In the genomic region with DNA sequence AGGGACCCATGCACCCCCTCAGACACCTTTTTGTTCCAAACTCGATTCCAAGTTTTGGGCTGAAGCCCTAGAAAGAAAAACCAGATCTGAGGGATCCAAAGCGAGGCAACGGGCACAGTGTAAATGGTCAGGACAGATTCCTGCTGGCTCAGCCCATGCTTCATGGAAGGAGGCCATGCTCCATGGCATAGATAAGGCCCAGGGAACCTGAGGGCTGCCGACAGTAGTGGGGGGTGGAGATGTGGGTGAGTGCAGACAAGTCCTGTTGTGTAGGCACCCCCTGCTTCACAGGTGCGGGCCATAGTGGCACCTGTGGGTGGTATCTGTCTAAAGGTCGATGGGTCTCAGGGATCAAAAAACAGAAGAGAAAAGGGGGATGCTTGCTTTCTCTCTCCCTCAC, we compare ENCODE assay signal across 23 cellular contexts. TPM values are rescaled to one million over a fixed set of nuclear protein-coding genes. Genes with fewer than 3 reads are reported as not detected.
DNase-seq lines count a peak whose midpoint lies in the region; ATAC-seq and TF ChIP-seq lines count a peak whose summit lies in the region.
"Had no signal": no experiment of that assay in that cellular context is flagged by ENCODE, and none has a peak within 500 bp of the region (broad histone marks: within the 10 kb centered on the region; RNA-seq: fewer than 3 reads in every experiment).

No MANE protein-coding gene starts in this region.

- H3K36me3 ChIP-seq in mammary epithelial cell (ENCODE audit: insufficient read depth, low read length) (no peaks in the 10 kb centered on the region), breast epithelium (no peaks in the 10 kb centered on the region), mucosa of descending colon (ENCODE audit: low read depth) (no peaks in the 10 kb centered on the region)
- H3K36me3 ChIP-seq: BE2C had no signal

- TF ChIP-seq CTCF in mammary epithelial cell (conservative IDR thresholded peaks at IDR 0.05 in 1 of 2, IDR thresholded peaks at IDR 0.05 in 1 of 2; ENCODE audit: extremely low read depth in 1 of 2, insufficient read depth in 1 of 2, low read depth in 1 of 2, low read length in 2 of 2): no peak
- no peak for TF ChIP-seq CTCF in breast epithelium (IDR thresholded peaks at IDR 0.05)
- no peak for TF ChIP-seq CTCF in coronary artery (IDR thresholded peaks at IDR 0.05)
- TF ChIP-seq CTCF in mucosa of descending colon (IDR thresholded peaks at IDR 0.05): no peak

- H3K79me2 ChIP-seq in mammary epithelial cell (ENCODE audit: insufficient read depth, low read length): no peaks in the 10 kb centered on the region

- H2AFZ ChIP-seq in mammary epithelial cell (ENCODE audit: low read depth, low read length): peak overlapping the region; percentile 66
- H2AFZ ChIP-seq: GM23338 had no signal

- dilution Hi-C loops in mammary epithelial cell (cut with HindIII; ENCODE audit: low sequenced_read_pairs): no loop called here

- H3K9me3 ChIP-seq in mammary epithelial cell (replicated peaks; ENCODE audit: insufficient read depth, low read length) (no peaks in the 10 kb centered on the region), breast epithelium (peaks cover 7 to 18% of the 10 kb centered on the region in 2 donors), mucosa of descending colon (peaks cover 4% of the 10 kb centered on the region)
- H3K9me3 ChIP-seq: A549, BE2C had no signal

- no peak for TF ChIP-seq POLR2A in breast epithelium (IDR thresholded peaks at IDR 0.05)

- in situ Hi-C loops in mammary epithelial cell (cut with MboI; ENCODE audit: low sequenced_read_pairs in 2 of 2): no loop called here

- intact Hi-C loops in mammary epithelial cell (cut with micrococcal nuclease) (no loop called here), breast epithelium (cut with DNase I; ENCODE audit: low total_unique reads) (no loop called here), mucosa of descending colon (cut with DNase I, micrococcal nuclease) (no loop called here)

- no TSS peak for BruUV-seq in mammary epithelial cell (replicated peaks; lab: Mats Ljungman, UMichigan)

- no peaks in the 10 kb centered on the region for H4K20me1 ChIP-seq in mammary epithelial cell (ENCODE audit: insufficient read depth, low read length)
- H4K20me1 ChIP-seq: BLaER1 treated with 17β-estradiol and CSF1 and Interleukin-3, amounts not matched to agents 10 nM and 100 nM had no signal

- no peak for ATAC-seq in activated T-cell treated with anti-CD3 and anti-CD28 coated beads, Interleukin-2, amount 50 U/mL, for 4 hours
- ATAC-seq in mucosa of descending colon: no peak
- ATAC-seq: A549, GM12878, GM23338, HCT116 had no signal

- peaks cover 8% of the 10 kb centered on the region for H3K27me3 Mint-ChIP-seq in activated T-cell treated with anti-CD3 and anti-CD28 coated beads, Interleukin-2, amount 50 U/mL, for 4 hours (ENCODE audit: low read depth)

- no peaks in the 10 kb centered on the region for H3K36me3 Mint-ChIP-seq in activated T-cell treated with anti-CD3 and anti-CD28 coated beads, Interleukin-2, amount 50 U/mL, for 4 hours (ENCODE audit: insufficient read depth)
- H3K36me3 Mint-ChIP-seq: CD14-positive monocyte; CD8-positive, alpha-beta memory T cell had no signal

- no peak overlapping the region for H3K9ac ChIP-seq in mammary epithelial cell (ENCODE audit: insufficient read depth, low read length)
- H3K9ac ChIP-seq: BLaER1 treated with 17β-estradiol and CSF1 and Interleukin-3, amounts not matched to agents 10 nM and 100 nM had no signal

- no peak overlapping the region for H3K4me2 ChIP-seq in mammary epithelial cell (ENCODE audit: insufficient read depth, low read depth, low read length)
- H3K4me2 ChIP-seq: A549; BLaER1 treated with 17β-estradiol and CSF1 and Interleukin-3, amounts not matched to agents 10 nM and 100 nM; GM23338 had no signal

- H3K27me3 ChIP-seq in mammary epithelial cell (ENCODE audit: insufficient read depth, low read length): no peaks in the 10 kb centered on the region
- no peaks in the 10 kb centered on the region for H3K27me3 ChIP-seq in breast epithelium
- H3K27me3 ChIP-seq: BE2C; BLaER1 treated with 17β-estradiol and CSF1 and Interleukin-3, amounts not matched to agents 10 nM and 100 nM had no signal

- H3K9me3 Mint-ChIP-seq in activated T-cell treated with anti-CD3 and anti-CD28 coated beads, Interleukin-2, amount 50 U/mL, for 4 hours: peaks cover 4% of the 10 kb centered on the region

- no peak overlapping the region for H3K4me3 ChIP-seq in mammary epithelial cell (replicated peaks in 1 of 3; ENCODE audit: insufficient read depth in 1 of 3, low read depth in 2 of 3, low read length in 3 of 3)
- H3K4me3 ChIP-seq in breast epithelium: no peak overlapping the region
- no peak overlapping the region for H3K4me3 ChIP-seq in coronary artery
- H3K4me3 ChIP-seq in mucosa of descending colon: no peak overlapping the region
- H3K4me3 ChIP-seq: A549; BLaER1 treated with 17β-estradiol and CSF1 and Interleukin-3, amounts not matched to agents 10 nM and 100 nM; GM12878; GM23338 had no signal

- H3K27ac ChIP-seq in mammary epithelial cell (ENCODE audit: insufficient read depth, low read depth, low read length) (no peak overlapping the region), breast epithelium (no peak overlapping the region), coronary artery (no peak overlapping the region)
- H3K27ac ChIP-seq: BLaER1 treated with 17β-estradiol and CSF1 and Interleukin-3, amounts not matched to agents 10 nM and 100 nM had no signal

- DNase-seq in mammary epithelial cell (no peak), breast epithelium (ENCODE audit: low spot score in 2 of 2) (no peak), coronary artery (ENCODE audit: low spot score) (peak; percentile 46), mesenteric fat pad (ENCODE audit: low spot score) (peak; percentile 33), mucosa of descending colon (no peak)
- DNase-seq in activated T-cell treated with anti-CD3 and anti-CD28 coated beads, Interleukin-2, amount 50 U/mL, for 4 hours: no peak
- DNase-seq: 8988T; ACHN; AML-193; BE2C; CD4-positive, alpha-beta T cell; CD8-positive, alpha-beta memory T cell; DMS 273 treated with DMSO at 0.1 percent for 48 hours; DMS79; EL; GDM1; H9 had no signal

- 91% methylated on average over 3 of the region's 6 CpGs for WGBS in mammary epithelial cell (ENCODE audit: low coverage, missing lambda C conversion rate)

- H3K4me1 Mint-ChIP-seq in activated T-cell treated with anti-CD3 and anti-CD28 coated beads, Interleukin-2, amount 50 U/mL, for 4 hours (ENCODE audit: low read depth): peaks cover 3% of the 10 kb centered on the region
- H3K4me1 Mint-ChIP-seq: CD14-positive monocyte, GM23338 had no signal

- peaks cover 8% of the 10 kb centered on the region for H3K4me1 ChIP-seq in mammary epithelial cell (ENCODE audit: insufficient read depth, low read length)
- peaks cover 0 to 13% of the 10 kb centered on the region in 2 donors for H3K4me1 ChIP-seq in breast epithelium
- H3K4me1 ChIP-seq in mucosa of descending colon (ENCODE audit: low read depth): no peaks in the 10 kb centered on the region
- H3K4me1 ChIP-seq: A549; BE2C; BLaER1 treated with 17β-estradiol and CSF1 and Interleukin-3, amounts not matched to agents 10 nM and 100 nM had no signal

- no peak overlapping the region for H3K4me3 Mint-ChIP-seq in activated T-cell treated with anti-CD3 and anti-CD28 coated beads, Interleukin-2, amount 50 U/mL, for 4 hours
- H3K4me3 Mint-ChIP-seq: CD14-positive monocyte; CD4-positive, alpha-beta T cell; CD8-positive, alpha-beta memory T cell; GM23338; H9 had no signal

- CTCF ChIA-PET in mammary epithelial cell (lab: Charles Lee; ENCODE audit: low non-redundant PET): no interaction called here

RNA-seq across cellular contexts. Expression of a gene that starts 42.1 kb away (rescaled TPM):
- 1 to 10 TPM; 1.8 to 3.3 TPM for total RNA-seq in mammary epithelial cell
- polyA plus RNA-seq in mammary epithelial cell: 0.14 TPM
- not detected for polyA minus RNA-seq in mammary epithelial cell
- 10 to 100 TPM; 43.6 to 76.5 (median 60.0) TPM for total RNA-seq in breast epithelium
- 211 TPM for total RNA-seq in mesenteric fat pad
- 10 to 100 TPM in 1 of 3 donors, 1 to 10 TPM in 2; 1.4 to 10.4 (median 6.4) TPM for total RNA-seq in activated T-cell treated with anti-CD3 and anti-CD28 coated beads, Interleukin-2, amount 50 U/mL, for 4 hours
- 10 to 100 TPM; 22.0 to 67.4 (median 40.2) TPM for total RNA-seq in mucosa of descending colon
- polyA plus RNA-seq: CD8-positive, alpha-beta memory T cell had no signal

Comparison
In these comparisons a context has a peak if more than half of its experiments do, and no peak if none do; other contexts are left out.
1. DNase-seq: peak in coronary artery (single experiment) and mesenteric fat pad (single experiment); none in mammary epithelial cell (single experiment), breast epithelium (0 of 2), activated T-cell treated with anti-CD3 and anti-CD28 coated beads, Interleukin-2, amount 50 U/mL, for 4 hours (single experiment) and mucosa of descending colon (0 of 3).